Comparison of ENCODE assay signal across 8 cellular contexts in the genomic region with DNA sequence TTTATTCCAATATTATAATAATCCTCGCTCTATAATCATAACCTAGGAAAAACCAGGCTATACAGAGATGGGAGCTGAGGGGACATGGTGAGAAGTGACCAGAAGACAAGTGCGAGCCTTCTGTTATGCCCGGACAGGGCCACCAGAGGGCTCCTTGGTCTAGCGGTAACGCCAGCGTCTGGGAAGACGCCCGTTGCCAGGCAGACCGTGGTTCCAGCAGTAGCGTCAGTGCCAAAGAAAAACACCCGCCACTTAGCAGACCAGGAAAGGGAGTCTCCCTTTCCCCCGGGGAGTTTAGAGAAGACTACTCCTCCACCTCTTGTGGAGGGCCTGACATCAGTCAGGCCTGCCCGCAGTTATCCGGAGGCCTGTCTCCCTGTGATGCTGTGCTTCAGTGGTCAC. TPM values are rescaled to one million over a fixed set of nuclear protein-coding genes. Genes with fewer than 3 reads are reported as not detected.
DNase-seq lines count a peak whose midpoint lies in the region; ATAC-seq and TF ChIP-seq lines count a peak whose summit lies in the region.
"Not testable (repeated sequence)": the region's sequence is repeated elsewhere in the genome, so short reads cannot be mapped to it uniquely, and the experiment has no call there.

No MANE protein-coding gene starts in this region.

- H3K4me3 Mint-ChIP-seq in activated naive CD4-positive, alpha-beta T cell treated with anti-CD3 and anti-CD28 coated beads for 36 hours, result not testable (repeated sequence)

- peak; percentile 30 for ATAC-seq in left colon

- not testable (repeated sequence) for H3K27ac ChIP-seq in AG04450 (ENCODE audit: low read depth, low read length)

- TF ChIP-seq CTCF in AG04450 (IDR thresholded peaks at IDR 0.05; ENCODE audit: low read depth, low read length) (peak; percentile 54), GM12864 (IDR thresholded peaks at IDR 0.05; ENCODE audit: low read depth, low read length, missing control alignments) (peak; percentile 58), epithelial cell of proximal tubule (conservative IDR thresholded peaks at IDR 0.05; ENCODE audit: low read depth, low read length) (peak; percentile 55)

- not testable (repeated sequence) for DNase-seq in AG04450 (ENCODE audit: low read depth, low spot score); GM12864 (ENCODE audit: low read depth); epithelial cell of proximal tubule (ENCODE audit: low read depth)
- DNase-seq in NCI-H1092 (lab: John Stamatoyannopoulos, UW) (peak; percentile 59), RPMI8226 (peak; percentile 37), left colon (peak; percentile 75 to 77), renal cortical epithelial cell (ENCODE audit: low read depth) (peak; percentile 49)
- DNase-seq in activated naive CD4-positive, alpha-beta T cell treated with anti-CD3 and anti-CD28 coated beads for 36 hours, result peak; percentile 67

- H3K27me3 ChIP-seq in AG04450 (ENCODE audit: control insufficient read depth, insufficient read depth, low read length), result not testable (repeated sequence)

- CTCF ChIA-PET in AG04450 (lab: Charles Lee), result interaction anchor here (0.6 to 5.8 kb wide), 20 partner anchors 11 to 126 kb away, joined by 3 to 79 read pairs (median 4); no protein-coding TSS in a partner anchor
- CTCF ChIA-PET in activated naive CD4-positive, alpha-beta T cell treated with anti-CD3 and anti-CD28 coated beads for 36 hours (lab: Charles Lee), result interaction anchor here (0.9 to 5.2 kb wide), 13 partner anchors 14 to 126 kb away, joined by 3 to 31 read pairs (median 5); a partner anchor contains a TSS

- H3K9me3 Mint-ChIP-seq in activated naive CD4-positive, alpha-beta T cell treated with anti-CD3 and anti-CD28 coated beads for 36 hours, result not testable (repeated sequence)

- intact Hi-C loops in activated naive CD4-positive, alpha-beta T cell treated with anti-CD3 and anti-CD28 coated beads for 36 hours (cut with micrococcal nuclease), result loop anchor here (1.0 kb wide), 1 partner anchor 41 kb away; no protein-coding TSS in a partner anchor
- intact Hi-C loops in left colon (cut with DNase I, micrococcal nuclease), result loop anchor here in 1 of 2 donors (5.0 kb wide), 1 partner anchor 39 kb away; no protein-coding TSS in a partner anchor

- not testable (repeated sequence) for H3K27me3 Mint-ChIP-seq in activated naive CD4-positive, alpha-beta T cell treated with anti-CD3 and anti-CD28 coated beads for 36 hours (ENCODE audit: low read depth)

- not testable (repeated sequence) for H3K27ac Mint-ChIP-seq in activated naive CD4-positive, alpha-beta T cell treated with anti-CD3 and anti-CD28 coated beads for 36 hours

- peaks cover 53% of the 10 kb centered on the region for H3K4me1 Mint-ChIP-seq in activated naive CD4-positive, alpha-beta T cell treated with anti-CD3 and anti-CD28 coated beads for 36 hours (ENCODE audit: low read depth)

- not testable (repeated sequence) for H3K4me3 ChIP-seq in AG04450 (ENCODE audit: low read depth, low read length); GM12864 (ENCODE audit: low read depth, low read length); epithelial cell of proximal tubule (ENCODE audit: low read depth, low read length)

- not testable (repeated sequence) for H3K9me3 ChIP-seq in AG04450 (ENCODE audit: control insufficient read depth, insufficient read depth, low read length)

- not testable (repeated sequence) for H3K36me3 Mint-ChIP-seq in activated naive CD4-positive, alpha-beta T cell treated with anti-CD3 and anti-CD28 coated beads for 36 hours (ENCODE audit: low read depth)

- POLR2A ChIA-PET in AG04450 (lab: Yijun Ruan, JAX), result interaction anchor here (1.3 kb wide), 1 partner anchor 31 kb away, joined by 3 read pairs; a partner anchor contains a TSS

RNA-seq across cellular contexts. Expression of a gene that starts 30.5 kb away (rescaled TPM):
- 80.1 and 102 TPM in 2 replicates for polyA plus RNA-seq in AG04450 (2011; rRNA removed)
- polyA minus RNA-seq in AG04450 (2011; rRNA and poly(A)+ RNA removed), result 38.7 and 51.3 TPM in 2 replicates
- 10 to 100 TPM; 74.2 to 77.6 TPM for total RNA-seq in activated naive CD4-positive, alpha-beta T cell treated with anti-CD3 and anti-CD28 coated beads for 36 hours
- total RNA-seq in epithelial cell of proximal tubule (80.3 and 82.0 TPM in 2 replicates), left colon (10 to 100 TPM; 50.4 to 58.0 TPM), renal cortical epithelial cell (17.9 and 23.1 TPM in 2 replicates)

RNA-seq across cellular contexts. Expression of a gene that starts 56.6 kb away (rescaled TPM):
- not detected in 2 replicates for polyA plus RNA-seq in AG04450 (2011; rRNA removed)
- not detected in 2 replicates for polyA minus RNA-seq in AG04450 (2011; rRNA and poly(A)+ RNA removed)
- total RNA-seq in activated naive CD4-positive, alpha-beta T cell treated with anti-CD3 and anti-CD28 coated beads for 36 hours, result under 1 TPM; 0.14 to 0.74 TPM
- 3.0 and 6.2 TPM in 2 replicates for total RNA-seq in epithelial cell of proximal tubule
- 10 to 100 TPM; 29.4 to 34.0 TPM for total RNA-seq in left colon
- 5.8 and 13.0 TPM in 2 replicates for total RNA-seq in renal cortical epithelial cell
